25 cellular contexts compared by ENCODE assay signal in genomic region chr17:64994281-64994680, GRCh38.
A peak's percentile ranks its signal among the peaks of the same experiment; 100 is the strongest.
DNase-seq lines count a peak whose midpoint lies in the region; ATAC-seq, FAIRE-seq and TF ChIP-seq lines count a peak whose summit lies in the region.
"Had no signal": no experiment of that assay in that cellular context is flagged by ENCODE, and none has a peak within 500 bp of the region (broad histone marks: within the 10 kb centered on the region; RNA-seq: fewer than 3 reads in every experiment).

No MANE protein-coding gene starts in this region.

- H3K9me3 ChIP-seq in pancreas: no peaks in the 10 kb centered on the region
- H3K9me3 ChIP-seq: MG63 had no signal

- peak overlapping the region; percentile 52 for H3K27ac Mint-ChIP-seq in dendritic cell treated with granulocyte-macrophage colony-stimulating factor and Interleukin-4, amounts not matched to agents 40 ng/mL and 50 ng/mL, for 4 days
- H3K27ac Mint-ChIP-seq in activated CD4-positive, alpha-beta T cell treated with anti-CD3 and anti-CD28 coated beads, Interleukin-2, amount 10 ng/mL, durations not matched to agents 24 days and 14 days: no peak overlapping the region

- 35 to 43% methylated on average over 6 of the region's 6 CpGs for WGBS in pancreas, 2 donors

- intact Hi-C loops in dendritic cell treated with granulocyte-macrophage colony-stimulating factor and Interleukin-4, amounts not matched to agents 40 ng/mL and 50 ng/mL, for 4 days (cut with micrococcal nuclease): no loop called here
- intact Hi-C loops in pancreas (cut with DNase I): no loop called here
- intact Hi-C loops in activated CD4-positive, alpha-beta T cell treated with anti-CD3 and anti-CD28 coated beads, Interleukin-2, amount 10 ng/mL, durations not matched to agents 24 days and 14 days (cut with micrococcal nuclease): no loop called here

- H3K36me3 ChIP-seq in pancreas: no peaks in the 10 kb centered on the region
- H3K36me3 ChIP-seq: MG63 had no signal

- TF ChIP-seq CTCF in pancreas (IDR thresholded peaks at IDR 0.05): no peak

- H3K27me3 Mint-ChIP-seq in dendritic cell treated with granulocyte-macrophage colony-stimulating factor and Interleukin-4, amounts not matched to agents 40 ng/mL and 50 ng/mL, for 4 days: no peaks in the 10 kb centered on the region
- peaks cover 6% of the 10 kb centered on the region for H3K27me3 Mint-ChIP-seq in activated CD4-positive, alpha-beta T cell treated with anti-CD3 and anti-CD28 coated beads, Interleukin-2, amount 10 ng/mL, durations not matched to agents 24 days and 14 days

- peak; percentile 24 for DNase-seq in SIG-M5 treated with dmso at 0.1 percent for 504 hours (lab: John Stamatoyannopoulos, UW; ENCODE audit: unreplicated experiment)
- no peak for DNase-seq in SIG-M5 (lab: John Stamatoyannopoulos, UW)
- no peak for DNase-seq in pancreas
- DNase-seq in kidney glomerular epithelial cell (lab: John Stamatoyannopoulos, UW): no peak
- DNase-seq in activated CD4-positive, alpha-beta T cell treated with anti-CD3 and anti-CD28 coated beads, Interleukin-2, amount 10 ng/mL, durations not matched to agents 24 days and 14 days: no peak
- DNase-seq in NCI-H2227 (lab: John Stamatoyannopoulos, UW; ENCODE audit: unreplicated experiment): no peak
- DNase-seq: AML-193, DMS79 treated with DMSO at 0.1 percent for 48 hours, HCEC 1CT, IMR-90, Kasumi-1, MG63, NCI-H1092, NCI-H1436 treated with DMSO at 0.1 percent for 48 hours, NCI-H2029 treated with DMSO at 0.1 percent for 48 hours, NCI-H2171 treated with DMSO at 0.1 percent for 48 hours, NCI-H446 treated with DMSO at 0.1 percent for 48 hours, SHP77 had no signal

- H3K4me3 ChIP-seq in pancreas: no peak overlapping the region
- H3K4me3 ChIP-seq: MG63 had no signal

- no peaks in the 10 kb centered on the region for H3K4me1 ChIP-seq in pancreas

- ATAC-seq in pancreas (peak in 3 of 4 donors; percentile 34 to 65 (median 62)), HG03342 (IDR thresholded peaks at IDR 0.05; ENCODE audit: unreplicated experiment) (no peak)
- ATAC-seq: SK-N-SH treated with all-trans-retinoic acid at 6 μM for 48 hours had no signal

- H3K4me1 Mint-ChIP-seq in dendritic cell treated with granulocyte-macrophage colony-stimulating factor and Interleukin-4, amounts not matched to agents 40 ng/mL and 50 ng/mL, for 4 days (ENCODE audit: low read depth): peaks cover 45% of the 10 kb centered on the region
- H3K4me1 Mint-ChIP-seq in activated CD4-positive, alpha-beta T cell treated with anti-CD3 and anti-CD28 coated beads, Interleukin-2, amount 10 ng/mL, durations not matched to agents 24 days and 14 days: peaks cover 25% of the 10 kb centered on the region

- no peak overlapping the region for H3K4me3 Mint-ChIP-seq in dendritic cell treated with granulocyte-macrophage colony-stimulating factor and Interleukin-4, amounts not matched to agents 40 ng/mL and 50 ng/mL, for 4 days
- H3K4me3 Mint-ChIP-seq in activated CD4-positive, alpha-beta T cell treated with anti-CD3 and anti-CD28 coated beads, Interleukin-2, amount 10 ng/mL, durations not matched to agents 24 days and 14 days: no peak overlapping the region
- H3K4me3 Mint-ChIP-seq: CD14-positive monocyte had no signal

- no peaks in the 10 kb centered on the region for H3K27me3 ChIP-seq in pancreas
- H3K27me3 ChIP-seq: MG63 had no signal

- no peak for FAIRE-seq in pancreas (lab: Jason Lieb, UNC)
- FAIRE-seq: G401.6 had no signal

- H3K36me3 Mint-ChIP-seq in dendritic cell treated with granulocyte-macrophage colony-stimulating factor and Interleukin-4, amounts not matched to agents 40 ng/mL and 50 ng/mL, for 4 days (ENCODE audit: low read depth): no peaks in the 10 kb centered on the region
- H3K36me3 Mint-ChIP-seq in activated CD4-positive, alpha-beta T cell treated with anti-CD3 and anti-CD28 coated beads, Interleukin-2, amount 10 ng/mL, durations not matched to agents 24 days and 14 days (ENCODE audit: low read depth): peaks cover 2% of the 10 kb centered on the region
- H3K36me3 Mint-ChIP-seq: CD14-positive monocyte had no signal

- H3K27ac ChIP-seq in pancreas: no peak overlapping the region
- H3K27ac ChIP-seq: 22Rv1, HL-60 had no signal

- H3K9me3 Mint-ChIP-seq in dendritic cell treated with granulocyte-macrophage colony-stimulating factor and Interleukin-4, amounts not matched to agents 40 ng/mL and 50 ng/mL, for 4 days: no peaks in the 10 kb centered on the region
- H3K9me3 Mint-ChIP-seq in activated CD4-positive, alpha-beta T cell treated with anti-CD3 and anti-CD28 coated beads, Interleukin-2, amount 10 ng/mL, durations not matched to agents 24 days and 14 days: no peaks in the 10 kb centered on the region
- H3K9me3 Mint-ChIP-seq: CD14-positive monocyte had no signal
